9 cellular contexts compared by ENCODE assay signal in the genomic region with DNA sequence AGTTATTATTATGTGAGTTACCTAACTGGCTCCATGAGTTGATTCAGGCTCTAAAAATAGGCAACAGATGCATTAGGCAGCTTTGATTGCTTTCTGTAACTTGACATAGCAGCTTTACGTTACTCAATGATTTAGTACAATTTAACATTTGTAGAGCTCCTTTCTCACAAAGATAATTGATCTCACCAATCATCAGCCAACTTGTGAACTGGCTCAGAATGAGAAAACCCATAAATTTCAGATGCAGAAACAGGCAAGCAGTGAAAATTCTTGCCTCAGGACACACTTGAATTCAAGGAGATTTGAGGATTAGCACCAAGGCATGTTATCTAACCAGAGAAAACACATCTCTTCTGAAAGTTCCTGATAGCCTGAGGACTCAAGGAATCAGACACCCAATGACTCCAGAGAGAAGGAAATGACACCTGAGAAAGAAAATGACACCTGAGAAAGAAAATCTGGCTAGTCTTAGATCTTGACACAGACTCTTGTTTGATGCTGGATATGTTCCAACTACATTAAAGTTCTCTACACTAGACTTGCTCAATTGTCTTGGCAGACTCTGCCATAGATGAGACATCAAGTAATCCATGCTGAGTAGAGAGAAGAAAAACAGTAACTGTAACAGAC.
DNase-seq lines count a peak whose midpoint lies in the region; ATAC-seq and TF ChIP-seq lines count a peak whose summit lies in the region.
"Had no signal": no experiment of that assay in that cellular context is flagged by ENCODE, and none has a peak within 500 bp of the region (broad histone marks: within the 10 kb centered on the region; RNA-seq: fewer than 3 reads in every experiment).

No MANE protein-coding gene starts in this region.

- no peaks in the 10 kb centered on the region for H3K36me3 ChIP-seq in brain microvascular endothelial cell (replicated peaks)

- peaks cover 4% of the 10 kb centered on the region for H3K9me3 Mint-ChIP-seq in activated naive CD4-positive, alpha-beta T cell treated with anti-CD3 and anti-CD28 coated beads, Interleukin-2, amount 10 ng/mL, durations not matched to agents 7 days and 5 days
- H3K9me3 Mint-ChIP-seq in activated naive CD4-positive, alpha-beta T cell treated with anti-CD3 and anti-CD28 coated beads for 36 hours = no peaks in the 10 kb centered on the region
- H3K9me3 Mint-ChIP-seq in stimulated activated effector memory CD8-positive, alpha-beta T cell treated with anti-CD3 and anti-CD28 coated beads, Interleukin-12 subunit alpha, Interleukin-12 subunit beta, amount 100 ng/mL, for 72 hours = peaks cover under 1% of the 10 kb centered on the region
- H3K9me3 Mint-ChIP-seq: IgD-negative memory B cell had no signal

- TF ChIP-seq CTCF in brain microvascular endothelial cell (IDR thresholded peaks at IDR 0.05; ENCODE audit: low read depth, low read length, missing control alignments) = no peak

- H3K4me1 Mint-ChIP-seq in activated naive CD4-positive, alpha-beta T cell treated with anti-CD3 and anti-CD28 coated beads, Interleukin-2, amount 10 ng/mL, durations not matched to agents 7 days and 5 days = peaks cover 40% of the 10 kb centered on the region
- H3K4me1 Mint-ChIP-seq in activated naive CD4-positive, alpha-beta T cell treated with anti-CD3 and anti-CD28 coated beads for 36 hours (ENCODE audit: low read depth) = peaks cover 42% of the 10 kb centered on the region
- peaks cover 42% of the 10 kb centered on the region for H3K4me1 Mint-ChIP-seq in stimulated activated effector memory CD8-positive, alpha-beta T cell treated with anti-CD3 and anti-CD28 coated beads, Interleukin-12 subunit alpha, Interleukin-12 subunit beta, amount 100 ng/mL, for 72 hours

- in situ Hi-C loops in brain microvascular endothelial cell (cut with HindIII; ENCODE audit: low pct_ligation_motif_present, low sequenced_read_pairs) = no loop called here

- H3K27me3 Mint-ChIP-seq in activated naive CD4-positive, alpha-beta T cell treated with anti-CD3 and anti-CD28 coated beads, Interleukin-2, amount 10 ng/mL, durations not matched to agents 7 days and 5 days = peaks cover 2% of the 10 kb centered on the region
- no peaks in the 10 kb centered on the region for H3K27me3 Mint-ChIP-seq in activated naive CD4-positive, alpha-beta T cell treated with anti-CD3 and anti-CD28 coated beads for 36 hours (ENCODE audit: low read depth)

- no peak overlapping the region for H3K4me3 Mint-ChIP-seq in activated naive CD4-positive, alpha-beta T cell treated with anti-CD3 and anti-CD28 coated beads, Interleukin-2, amount 10 ng/mL, durations not matched to agents 7 days and 5 days
- H3K4me3 Mint-ChIP-seq in activated naive CD4-positive, alpha-beta T cell treated with anti-CD3 and anti-CD28 coated beads for 36 hours = no peak overlapping the region
- peak overlapping the region; percentile 50 for H3K4me3 Mint-ChIP-seq in stimulated activated effector memory CD8-positive, alpha-beta T cell treated with anti-CD3 and anti-CD28 coated beads, Interleukin-12 subunit alpha, Interleukin-12 subunit beta, amount 100 ng/mL, for 72 hours
- H3K4me3 Mint-ChIP-seq: IgD-negative memory B cell had no signal

- H3K27ac Mint-ChIP-seq in activated naive CD4-positive, alpha-beta T cell treated with anti-CD3 and anti-CD28 coated beads, Interleukin-2, amount 10 ng/mL, durations not matched to agents 7 days and 5 days = peak overlapping the region; percentile 34
- no peak overlapping the region for H3K27ac Mint-ChIP-seq in activated naive CD4-positive, alpha-beta T cell treated with anti-CD3 and anti-CD28 coated beads for 36 hours
- H3K27ac Mint-ChIP-seq in stimulated activated effector memory CD8-positive, alpha-beta T cell treated with anti-CD3 and anti-CD28 coated beads, Interleukin-12 subunit alpha, Interleukin-12 subunit beta, amount 100 ng/mL, for 72 hours = peak overlapping the region; percentile 81

- no peak for DNase-seq in activated naive CD4-positive, alpha-beta T cell treated with anti-CD3 and anti-CD28 coated beads, Interleukin-2, amount 10 ng/mL, durations not matched to agents 7 days and 5 days
- DNase-seq in activated naive CD4-positive, alpha-beta T cell treated with anti-CD3 and anti-CD28 coated beads for 36 hours = no peak
- DNase-seq in brain microvascular endothelial cell (peak; percentile 46), ecto neural progenitor cell (ENCODE audit: low spot score) (no peak), NCI-H128 (lab: John Stamatoyannopoulos, UW; ENCODE audit: unreplicated experiment) (no peak), activated gamma-delta T cell (lab: John Stamatoyannopoulos, UW) (no peak)
- no peak for DNase-seq in stimulated activated effector memory CD8-positive, alpha-beta T cell treated with anti-CD3 and anti-CD28 coated beads, Interleukin-12 subunit alpha, Interleukin-12 subunit beta, amount 100 ng/mL, for 72 hours (ENCODE audit: low spot score in 2 of 2)

- CTCF ChIA-PET in activated naive CD4-positive, alpha-beta T cell treated with anti-CD3 and anti-CD28 coated beads, Interleukin-2, amount 10 ng/mL, durations not matched to agents 7 days and 5 days (lab: Charles Lee) = no interaction called here
- CTCF ChIA-PET in activated naive CD4-positive, alpha-beta T cell treated with anti-CD3 and anti-CD28 coated beads for 36 hours (lab: Charles Lee) = interaction anchor here (0.6 kb wide), 1 partner anchor 182 kb away, joined by 3 read pairs; no protein-coding TSS in a partner anchor

- H3K4me3 ChIP-seq in brain microvascular endothelial cell (ENCODE audit: low read depth, low read length) = no peak overlapping the region

- H3K27ac ChIP-seq in brain microvascular endothelial cell = no peak overlapping the region

- ATAC-seq in HG03571 (IDR thresholded peaks at IDR 0.05; ENCODE audit: unreplicated experiment) = peak; percentile 37
- peak; percentile 46 for ATAC-seq in stimulated activated effector memory CD8-positive, alpha-beta T cell treated with anti-CD3 and anti-CD28 coated beads, Interleukin-12 subunit alpha, Interleukin-12 subunit beta, amount 100 ng/mL, for 72 hours

- no peaks in the 10 kb centered on the region for H3K27me3 ChIP-seq in brain microvascular endothelial cell (replicated peaks)

- H3K36me3 Mint-ChIP-seq in activated naive CD4-positive, alpha-beta T cell treated with anti-CD3 and anti-CD28 coated beads, Interleukin-2, amount 10 ng/mL, durations not matched to agents 7 days and 5 days = peaks cover 42% of the 10 kb centered on the region
- H3K36me3 Mint-ChIP-seq in activated naive CD4-positive, alpha-beta T cell treated with anti-CD3 and anti-CD28 coated beads for 36 hours (ENCODE audit: low read depth) = no peaks in the 10 kb centered on the region
- peaks cover 10% of the 10 kb centered on the region for H3K36me3 Mint-ChIP-seq in stimulated activated effector memory CD8-positive, alpha-beta T cell treated with anti-CD3 and anti-CD28 coated beads, Interleukin-12 subunit alpha, Interleukin-12 subunit beta, amount 100 ng/mL, for 72 hours

- intact Hi-C loops in activated naive CD4-positive, alpha-beta T cell treated with anti-CD3 and anti-CD28 coated beads for 36 hours (cut with micrococcal nuclease) = loop anchor here (2.0 kb wide), 1 partner anchor 149 kb away; no protein-coding TSS in a partner anchor
